In the genomic region with DNA sequence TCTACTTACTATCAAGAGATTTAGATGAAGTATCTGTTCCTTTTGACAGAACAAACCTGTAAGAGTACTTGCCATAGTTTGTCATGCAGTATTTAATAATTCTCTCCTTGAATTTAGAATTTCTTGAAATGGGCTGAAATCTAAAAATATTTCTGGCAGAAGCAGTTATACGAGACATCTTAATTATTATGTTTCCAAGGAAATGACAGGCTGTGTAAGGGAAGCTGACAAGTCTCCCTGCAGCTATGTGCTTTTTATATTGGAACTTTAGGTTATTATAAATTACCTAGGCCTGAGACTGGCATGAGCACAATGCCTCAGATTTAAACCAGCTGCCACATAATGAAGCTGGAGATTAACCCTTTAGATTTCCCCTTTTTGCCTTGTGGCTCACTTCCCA, we compare ENCODE assay signal across 25 cellular contexts.
"Had no signal": no experiment of that assay in that cellular context is flagged by ENCODE, and none has a peak within 500 bp of the region (broad histone marks: within the 10 kb centered on the region; RNA-seq: fewer than 3 reads in every experiment).

No MANE protein-coding gene starts in this region.

- H3K9me3 Mint-ChIP-seq: activated CD4-positive, alpha-beta T cell treated with anti-CD3 and anti-CD28 coated beads, Interleukin-2, amount 10 ng/mL, durations not matched to agents 7 days and 5 days; activated CD8-positive, alpha-beta T cell treated with anti-CD3 and anti-CD28 coated beads for 36 hours; activated naive CD4-positive, alpha-beta T cell treated with anti-CD3 and anti-CD28 coated beads, Interleukin-2, amount 50 U/mL, for 24 hours; type B pancreatic cell had no signal

- H3K4me1 Mint-ChIP-seq: activated CD4-positive, alpha-beta T cell treated with anti-CD3 and anti-CD28 coated beads, Interleukin-2, amount 10 ng/mL, durations not matched to agents 7 days and 5 days; activated naive CD4-positive, alpha-beta T cell treated with anti-CD3 and anti-CD28 coated beads, Interleukin-2, amount 50 U/mL, for 24 hours; activated naive CD8-positive, alpha-beta T cell treated with anti-CD3 and anti-CD28 coated beads, Interleukin-2, amount 50 U/mL, for 24 hours; central memory CD8-positive, alpha-beta T cell; naive thymus-derived CD8-positive, alpha-beta T cell; stimulated activated effector memory CD8-positive, alpha-beta T cell treated with anti-CD3 and anti-CD28 coated beads, Interleukin-12 subunit alpha, Interleukin-12 subunit beta, amount 100 ng/mL, for 72 hours; stimulated activated naive CD8-positive, alpha-beta T cell treated with anti-CD3 and anti-CD28 coated beads, Interleukin-15, amount 100 ng/mL, for 72 hours had no signal

- H3K27me3 ChIP-seq: breast epithelium, left lung, right lobe of liver, uterus had no signal

- H3K4me3 Mint-ChIP-seq: activated CD4-positive, alpha-beta T cell treated with anti-CD3 and anti-CD28 coated beads, Interleukin-2, amount 10 ng/mL, durations not matched to agents 7 days and 5 days; activated CD8-positive, alpha-beta T cell treated with anti-CD3 and anti-CD28 coated beads for 36 hours; activated naive CD4-positive, alpha-beta T cell treated with anti-CD3 and anti-CD28 coated beads, Interleukin-2, amount 50 U/mL, for 24 hours; activated naive CD8-positive, alpha-beta T cell treated with anti-CD3 and anti-CD28 coated beads, Interleukin-2, amount 50 U/mL, for 24 hours; central memory CD8-positive, alpha-beta T cell; dendritic cell treated with granulocyte-macrophage colony-stimulating factor and Interleukin-4, amounts not matched to agents 40 ng/mL and 50 ng/mL, for 4 days; naive thymus-derived CD8-positive, alpha-beta T cell; stimulated activated effector memory CD8-positive, alpha-beta T cell treated with anti-CD3 and anti-CD28 coated beads, Interleukin-12 subunit alpha, Interleukin-12 subunit beta, amount 100 ng/mL, for 72 hours; stimulated activated naive CD8-positive, alpha-beta T cell treated with anti-CD3 and anti-CD28 coated beads, Interleukin-15, amount 100 ng/mL, for 72 hours; type B pancreatic cell had no signal

- H3K27ac ChIP-seq: breast epithelium, left lung, lower lobe of right lung, right lobe of liver, skin epidermis, uterus had no signal

- H3K9me3 ChIP-seq: breast epithelium, left lung, lower lobe of right lung, right lobe of liver, uterus had no signal

- H3K27ac Mint-ChIP-seq: activated CD4-positive, alpha-beta T cell treated with anti-CD3 and anti-CD28 coated beads, Interleukin-2, amount 10 ng/mL, durations not matched to agents 7 days and 5 days; activated CD8-positive, alpha-beta T cell treated with anti-CD3 and anti-CD28 coated beads for 36 hours; activated naive CD4-positive, alpha-beta T cell treated with anti-CD3 and anti-CD28 coated beads, Interleukin-2, amount 50 U/mL, for 24 hours; activated naive CD8-positive, alpha-beta T cell treated with anti-CD3 and anti-CD28 coated beads, Interleukin-2, amount 50 U/mL, for 24 hours; activated T-helper 2 cell treated with anti-CD3 and anti-CD28 coated beads, Interferon-gamma antibody, Interleukin-2, Interleukin-4, amounts not matched to agents 10 μg/mL and 5 μg/mL and 100 μg/mL, durations not matched to agents 14 hours and 24 hours and 36 hours; dendritic cell treated with granulocyte-macrophage colony-stimulating factor and Interleukin-4, amounts not matched to agents 40 ng/mL and 50 ng/mL, for 4 days; naive thymus-derived CD8-positive, alpha-beta T cell; stimulated activated effector memory CD8-positive, alpha-beta T cell treated with anti-CD3 and anti-CD28 coated beads, Interleukin-12 subunit alpha, Interleukin-12 subunit beta, amount 100 ng/mL, for 72 hours; stimulated activated naive CD8-positive, alpha-beta T cell treated with anti-CD3 and anti-CD28 coated beads, Interleukin-15, amount 100 ng/mL, for 72 hours; type B pancreatic cell had no signal

- H3K36me3 ChIP-seq: breast epithelium, left lung, lower lobe of right lung, right lobe of liver, uterus had no signal

- H3K36me3 Mint-ChIP-seq: activated naive CD4-positive, alpha-beta T cell treated with anti-CD3 and anti-CD28 coated beads, Interleukin-2, amount 50 U/mL, for 24 hours; naive thymus-derived CD8-positive, alpha-beta T cell; stimulated activated effector memory CD8-positive, alpha-beta T cell treated with anti-CD3 and anti-CD28 coated beads, Interleukin-12 subunit alpha, Interleukin-12 subunit beta, amount 100 ng/mL, for 72 hours; type B pancreatic cell had no signal

- H3K4me1 ChIP-seq: breast epithelium, left lung, lower lobe of right lung, right lobe of liver, uterus had no signal

- H3K4me3 ChIP-seq: breast epithelium, left lung, lower lobe of right lung, right lobe of liver, skin epidermis, uterus had no signal

- ATAC-seq: activated CD8-positive, alpha-beta T cell treated with anti-CD3 and anti-CD28 coated beads for 36 hours; activated naive CD8-positive, alpha-beta T cell treated with anti-CD3 and anti-CD28 coated beads, Interleukin-2, amount 50 U/mL, for 24 hours; left lung; lower lobe of right lung; naive thymus-derived CD8-positive, alpha-beta T cell; right lobe of liver; stimulated activated effector memory CD8-positive, alpha-beta T cell treated with anti-CD3 and anti-CD28 coated beads, Interleukin-12 subunit alpha, Interleukin-12 subunit beta, amount 100 ng/mL, for 72 hours; stimulated activated naive CD8-positive, alpha-beta T cell treated with anti-CD3 and anti-CD28 coated beads, Interleukin-15, amount 100 ng/mL, for 72 hours had no signal

- DNase-seq: activated CD4-positive, alpha-beta T cell treated with anti-CD3 and anti-CD28 coated beads for 1 hour; activated CD4-positive, alpha-beta T cell treated with anti-CD3 and anti-CD28 coated beads, Interleukin-2, amount 10 ng/mL, durations not matched to agents 7 days and 5 days; activated CD8-positive, alpha-beta T cell treated with anti-CD3 and anti-CD28 coated beads for 36 hours; activated naive CD8-positive, alpha-beta T cell treated with anti-CD3 and anti-CD28 coated beads, Interleukin-2, amount 50 U/mL, for 24 hours; activated T-cell treated with anti-CD3 and anti-CD28 coated beads, Interleukin-2, amount 50 U/mL, for 48 hours; left lung; lower lobe of right lung; mesenchymal stem cell; naive thymus-derived CD8-positive, alpha-beta T cell; posterior cingulate gyrus; right lobe of liver; stimulated activated CD4-positive, alpha-beta T cell treated with anti-CD3 and anti-CD28 coated beads, Interleukin-12 subunit alpha, Interleukin-12 subunit beta, amount 100 ng/mL, for 4 hours; stimulated activated CD4-positive, alpha-beta T cell treated with anti-CD3 and anti-CD28 coated beads, Interleukin-4, amount 100 ng/mL, for 1 hour; stimulated activated naive CD8-positive, alpha-beta T cell treated with anti-CD3 and anti-CD28 coated beads, Interleukin-15, amount 100 ng/mL, for 72 hours; substantia nigra; T1000; uterus had no signal

- H3K27me3 Mint-ChIP-seq: activated CD4-positive, alpha-beta T cell treated with anti-CD3 and anti-CD28 coated beads, Interleukin-2, amount 10 ng/mL, durations not matched to agents 7 days and 5 days; activated CD8-positive, alpha-beta T cell treated with anti-CD3 and anti-CD28 coated beads for 36 hours; activated naive CD4-positive, alpha-beta T cell treated with anti-CD3 and anti-CD28 coated beads, Interleukin-2, amount 50 U/mL, for 24 hours; activated naive CD8-positive, alpha-beta T cell treated with anti-CD3 and anti-CD28 coated beads, Interleukin-2, amount 50 U/mL, for 24 hours; central memory CD8-positive, alpha-beta T cell; dendritic cell treated with granulocyte-macrophage colony-stimulating factor and Interleukin-4, amounts not matched to agents 40 ng/mL and 50 ng/mL, for 4 days; naive thymus-derived CD8-positive, alpha-beta T cell; stimulated activated naive CD8-positive, alpha-beta T cell treated with anti-CD3 and anti-CD28 coated beads, Interleukin-15, amount 100 ng/mL, for 72 hours; type B pancreatic cell had no signal
